In the genomic region with DNA sequence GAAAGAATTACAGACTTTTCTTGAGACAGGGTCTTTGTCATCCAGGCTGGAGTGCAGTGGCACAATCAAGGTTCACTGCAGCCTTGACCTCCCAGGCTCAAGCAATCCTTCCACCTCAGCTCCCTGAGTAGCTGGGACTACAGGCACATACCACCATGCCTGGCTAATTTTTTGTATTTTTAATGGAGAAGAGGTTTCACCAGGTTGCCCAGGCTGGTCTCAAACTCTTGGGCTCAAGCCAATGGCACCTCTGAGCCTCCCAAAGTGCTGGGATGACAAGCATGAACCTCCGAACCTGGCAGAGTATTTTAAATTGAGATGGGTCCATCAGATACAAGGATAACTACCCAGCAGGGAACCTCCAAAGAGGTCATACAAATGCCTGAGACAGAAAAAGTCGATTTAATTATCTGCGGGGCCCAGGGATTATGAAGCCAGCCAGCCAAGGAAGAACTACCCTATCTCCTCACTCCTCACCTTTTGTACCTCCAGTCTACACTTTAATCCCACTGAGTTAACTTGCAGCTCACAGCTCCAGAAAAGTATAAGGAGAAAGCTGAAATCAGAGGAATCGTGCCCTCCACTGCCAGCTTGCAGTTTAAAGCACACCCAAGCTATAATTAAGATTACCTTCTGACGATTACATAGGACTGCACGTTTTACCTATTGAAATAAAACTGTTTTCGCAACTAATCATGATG, we compare ENCODE assay signal across 1 cellular context.
A peak's percentile ranks its signal among the peaks of the same experiment; 100 is the strongest.
TF ChIP-seq lines count a peak whose summit lies in the region.

No MANE protein-coding gene starts in this region.

TF ChIP-seq in HepG2, 621 proteins besides CTCF, POLR2A, EP300 and RAD21:
- TF ChIP-seq U2AF2 (IDR thresholded peaks at IDR 0.05; ENCODE audit: low read depth, low read length) (no peak), SOX6 (IDR thresholded peaks at IDR 0.05) (no peak), SOX6 (CRISPR knock-in tag; IDR thresholded peaks at IDR 0.05) (no peak), ATF7 (IDR thresholded peaks at IDR 0.05) (no peak), ATF7 (CRISPR knock-in tag; IDR thresholded peaks at IDR 0.05) (no peak), PATZ1 (CRISPR knock-in tag; IDR thresholded peaks at IDR 0.05) (no peak), POLR2G (IDR thresholded peaks at IDR 0.05; ENCODE audit: low read depth, low read length) (peak; percentile 54; the same call in 1 of the 2 replicates), SSRP1 (CRISPR knock-in tag; IDR thresholded peaks at IDR 0.05) (0 out of 2 replicates have a peak, but pooled peaks have one; percentile 7), AGO2 (optimal IDR thresholded peaks at IDR 0.05; ENCODE audit: low read depth, low read length) (peak; percentile 63), RBFOX2 (IDR thresholded peaks at IDR 0.05; ENCODE audit: low read depth, low read length) (peak; percentile 48)
